ENCODE assay signal across 26 cellular contexts in genomic region chr11:94997437-94997836, GRCh38. TPM values are rescaled to one million over a fixed set of nuclear protein-coding genes. Genes with fewer than 3 reads are reported as not detected.
DNase-seq lines count a peak whose midpoint lies in the region; ATAC-seq, FAIRE-seq and TF ChIP-seq lines count a peak whose summit lies in the region.
"Had no signal": no experiment of that assay in that cellular context is flagged by ENCODE, and none has a peak within 500 bp of the region (broad histone marks: within the 10 kb centered on the region; RNA-seq: fewer than 3 reads in every experiment).

No MANE protein-coding gene starts in this region.

- H3K9ac ChIP-seq in K562 (ENCODE audit: insufficient read depth in 1 of 2, low read depth in 2 of 2, low read length in 2 of 2), result no peak overlapping the region

- TF ChIP-seq CTCF in LNCAP (IDR thresholded peaks at IDR 0.05) (peak; percentile 25; the same call in 1 of the 2 replicates), K562 (IDR thresholded peaks at IDR 0.05 in 2 of 3, conservative IDR thresholded peaks at IDR 0.05 in 1 of 3; ENCODE audit: insufficient read depth in 2 of 3, low read depth in 1 of 3, low read length in 3 of 3) (peak in 2 of 3 experiments; percentile 6 to 31; a peak in 1 of 6 replicates), osteoblast (IDR thresholded peaks at IDR 0.05; ENCODE audit: extremely low read depth, low read depth, low read length) (no peak), ascending aorta (IDR thresholded peaks at IDR 0.05) (no peak)

- POLR2A ChIA-PET in K562 (lab: Yijun Ruan, JAX), result no interaction called here

- H4K20me1 ChIP-seq in K562 (replicated peaks; ENCODE audit: control insufficient read depth, insufficient read depth, low read length), result no peaks in the 10 kb centered on the region
- H4K20me1 ChIP-seq in osteoblast (ENCODE audit: insufficient read depth, low read length), result no peaks in the 10 kb centered on the region

- TF ChIP-seq EP300 in K562 (IDR thresholded peaks at IDR 0.05; ENCODE audit: low read length), result no peak

- intact Hi-C loops in K562 (cut with micrococcal nuclease), result no loop called here
- intact Hi-C loops in ascending aorta (cut with DNase I), result no loop called here

- H3K4me1 ChIP-seq in K562 (replicated peaks in 1 of 2; ENCODE audit: control insufficient read depth in 2 of 2, insufficient read depth in 2 of 2, low read length in 2 of 2), result peaks cover 0 to 5% of the 10 kb centered on the region in 2 experiments; a peak in 2 of 5 replicates
- H3K4me1 ChIP-seq in osteoblast (ENCODE audit: insufficient read depth, low read length), result no peaks in the 10 kb centered on the region
- no peaks in the 10 kb centered on the region for H3K4me1 ChIP-seq in ascending aorta
- H3K4me1 ChIP-seq: gastrocnemius medialis, Peyer's patch, psoas muscle, spleen, tibial artery had no signal

- FAIRE-seq in K562 (lab: Jason Lieb, UNC), result no peak

- CTCF ChIA-PET in K562 (lab: Yijun Ruan, JAX; ENCODE audit: low intra/inter-chr PET ratio), result no interaction called here

- H3K27ac ChIP-seq in K562 (ENCODE audit: extremely low read depth, low read depth, low read length) (no peak overlapping the region), osteoblast (ENCODE audit: low read depth, low read length) (no peak overlapping the region), ascending aorta (no peak overlapping the region)
- H3K27ac ChIP-seq: gastrocnemius medialis, Peyer's patch, psoas muscle, spleen, tibial artery had no signal

- no peaks in the 10 kb centered on the region; a peak in 1 of 5 replicates for H3K27me3 ChIP-seq in K562 (ENCODE audit: control insufficient read depth in 2 of 2, insufficient read depth in 2 of 2, low read length in 2 of 2)
- no peaks in the 10 kb centered on the region for H3K27me3 ChIP-seq in osteoblast (ENCODE audit: insufficient read depth, low read length)
- H3K27me3 ChIP-seq in ascending aorta, result no peaks in the 10 kb centered on the region
- H3K27me3 ChIP-seq: gastrocnemius medialis, Peyer's patch, spleen, tibial artery had no signal

- H3K9me3 ChIP-seq in K562 (replicated peaks; ENCODE audit: control insufficient read depth, insufficient read depth, low read depth, low read length) (no peaks in the 10 kb centered on the region), osteoblast (ENCODE audit: low read depth, low read length) (no peaks in the 10 kb centered on the region), ascending aorta (no peaks in the 10 kb centered on the region)
- H3K9me3 ChIP-seq: gastrocnemius medialis, Peyer's patch, psoas muscle, spleen, tibial artery had no signal

- peak; percentile 81 for ATAC-seq in K562
- no peak for ATAC-seq in HG03439 (IDR thresholded peaks at IDR 0.05; ENCODE audit: unreplicated experiment)
- ATAC-seq: gastrocnemius medialis; natural killer cell; psoas muscle; stimulated activated memory B cell treated with anti-CD40 and anti-IgM and Interleukin-4, amounts not matched to agents 10 μg/mL and 1 μg/mL and 100 μg/mL, for 72 hours had no signal

- H3K9me1 ChIP-seq in K562 (ENCODE audit: control insufficient read depth, insufficient read depth, low read length), result no peaks in the 10 kb centered on the region

- no peaks in the 10 kb centered on the region for H3K79me2 ChIP-seq in K562 (ENCODE audit: control insufficient read depth, insufficient read depth, low read length)
- H3K79me2 ChIP-seq in osteoblast (ENCODE audit: insufficient read depth, low read length), result no peaks in the 10 kb centered on the region

- H2AFZ ChIP-seq in K562 (ENCODE audit: low read depth, low read length), result no peak overlapping the region
- H2AFZ ChIP-seq in osteoblast (ENCODE audit: low read length), result no peak overlapping the region

- DNase-seq in DMS53 (lab: John Stamatoyannopoulos, UW) (peak; percentile 44), DMS53 treated with DMSO at 0.1 percent for 48 hours (lab: John Stamatoyannopoulos, UW; ENCODE audit: unreplicated experiment) (no peak), K562 (ENCODE audit: extremely low read depth in 1 of 4, low spot score in 3 of 4) (peak; percentile 13 to 43 (median 32)), osteoblast (ENCODE audit: insufficient read length, low spot score, missing footprints) (peak; percentile 38), activated T-cell treated with anti-CD3 and anti-CD28 coated beads for 4 hours (no peak), ascending aorta (ENCODE audit: low spot score in 2 of 2) (no peak)
- DNase-seq: activated CD4-positive, alpha-beta T cell treated with anti-CD3 and anti-CD28 coated beads, Interleukin-2, amount 50 U/mL, for 48 hours; activated naive CD8-positive, alpha-beta T cell treated with anti-CD3 and anti-CD28 coated beads for 36 hours; caudate nucleus; CD4-positive, CD25-positive, alpha-beta regulatory T cell; gastrocnemius medialis; immature natural killer cell; mammary epithelial cell; natural killer cell; NCI-H1417 treated with DMSO at 0.1 percent for 48 hours; NCI-H446; Peyer's patch; psoas muscle; spleen; SW 1271; tibial artery had no signal

- no peak overlapping the region for H3K4me3 ChIP-seq in K562
- no peak overlapping the region for H3K4me3 ChIP-seq in osteoblast (ENCODE audit: insufficient read depth, low read length)
- no peak overlapping the region for H3K4me3 ChIP-seq in ascending aorta
- H3K4me3 ChIP-seq: gastrocnemius medialis, Peyer's patch, psoas muscle, spleen, tibial artery had no signal

- BruUV-seq in K562 (replicated peaks; lab: Mats Ljungman, UMichigan), result no TSS peak

- TF ChIP-seq POLR2A in K562 (conservative IDR thresholded peaks at IDR 0.05), result no peak

- in situ Hi-C loops in K562 (cut with MboI), result no loop called here

- WGBS in K562 (ENCODE audit: insufficient coverage, low coverage, missing lambda C conversion rate), result 7% methylated on average over 6 of the region's 6 CpGs

- H3K4me2 ChIP-seq in K562 (ENCODE audit: insufficient read depth, low read length) (no peak overlapping the region), osteoblast (ENCODE audit: insufficient read depth, low read length) (no peak overlapping the region)

- TF ChIP-seq RAD21 in K562 (CRISPR knock-in tag; conservative IDR thresholded peaks at IDR 0.05 in 1 of 2, IDR thresholded peaks at IDR 0.05 in 1 of 2), result no peak

- no peaks in the 10 kb centered on the region for H3K36me3 ChIP-seq in K562 (ENCODE audit: control insufficient read depth, insufficient read depth, low read length)
- H3K36me3 ChIP-seq in osteoblast (ENCODE audit: insufficient read depth, low read length), result no peaks in the 10 kb centered on the region
- H3K36me3 ChIP-seq in ascending aorta, result peaks cover 0 to 3% of the 10 kb centered on the region in 2 donors
- H3K36me3 ChIP-seq: gastrocnemius medialis, Peyer's patch had no signal

RNA-seq across cellular contexts. Expression of gene KDM4D, which starts 23.9 kb away (rescaled TPM):
- 1.0 and 1.2 TPM in 2 replicates for total RNA-seq in K562 (2011; cell fraction: chromatin; rRNA removed; ENCODE audit: low replicate concordance)
- 0.50 and 0.79 TPM in 2 replicates for total RNA-seq in K562 (2011; cell fraction: nucleolus; rRNA removed)
- 0.53 and 0.59 TPM in 2 replicates for total RNA-seq in K562 (2011; cell fraction: nucleoplasm; rRNA removed)
- total RNA-seq in K562 (2014; rRNA removed), result 0.50 and 0.65 TPM in 2 replicates
- 0.40 and 0.73 TPM in 2 replicates for total RNA-seq in K562 (2014; rRNA removed; fragmentation: Illumina TruSeq; extraction: Trizol)
- total RNA-seq in K562 (2015; rRNA removed; fragmentation: Illumina TruSeq; extraction: Trizol), result 0.49 and 0.54 TPM in 2 replicates
- total RNA-seq in K562 (2021), result 0.74 and 1.1 TPM in 2 replicates
- polyA plus RNA-seq in K562 (2011; rRNA removed), result 0.59 and 0.81 TPM in 2 replicates
- polyA plus RNA-seq in K562 (2011; cell fraction: cytosol; rRNA removed), result 1.0 and 1.1 TPM in 2 replicates
- 0.60 and 0.63 TPM in 2 replicates for polyA plus RNA-seq in K562 (2011; cell fraction: nucleus; rRNA removed)
- 0.64 and 1.1 TPM in 2 replicates for polyA plus RNA-seq in K562 (2012)
- polyA plus RNA-seq in K562 (2014; fragmentation: Illumina TruSeq; extraction: Trizol), result 0.70 and 0.94 TPM in 2 replicates
- under 1 TPM; 0.34 to 0.39 TPM for polyA plus RNA-seq in K562 (2014; fragmentation: Nextera tagmentation; extraction: Ambion mirVana)
- 0.48 and 0.59 TPM in 2 replicates for polyA plus RNA-seq in K562 (2014; rRNA removed)
- polyA minus RNA-seq in K562 (2011; rRNA and poly(A)+ RNA removed), result 1.3 and 1.5 TPM in 2 replicates
- polyA minus RNA-seq in K562 (2011; cell fraction: cytosol; rRNA and poly(A)+ RNA removed), result 0.86 and 1.8 TPM in 2 replicates
- polyA minus RNA-seq in K562 (2011; cell fraction: nucleus; rRNA and poly(A)+ RNA removed), result 0.94 and 1.3 TPM in 2 replicates
- total RNA-seq in osteoblast, result 0.72 and 0.88 TPM in 2 replicates
- not detected for total RNA-seq in ascending aorta

RNA-seq across cellular contexts. Expression of gene CWC15, which starts 24.1 kb away (rescaled TPM):
- 30.9 and 73.8 TPM in 2 replicates for total RNA-seq in K562 (2011; cell fraction: chromatin; rRNA removed; ENCODE audit: low replicate concordance)
- total RNA-seq in K562 (2011; cell fraction: nucleolus; rRNA removed), result 19.8 and 23.0 TPM in 2 replicates
- total RNA-seq in K562 (2011; cell fraction: nucleoplasm; rRNA removed), result 38.5 and 46.6 TPM in 2 replicates
- total RNA-seq in K562 (2014; rRNA removed) (47.3 and 61.6 TPM in 2 replicates), K562 (2014; rRNA removed; fragmentation: Illumina TruSeq; extraction: Trizol) (89.2 and 101 TPM in 2 replicates), K562 (2015; rRNA removed; fragmentation: Illumina TruSeq; extraction: Trizol) (93.9 and 95.8 TPM in 2 replicates), K562 (2021) (61.6 and 76.0 TPM in 2 replicates), osteoblast (31.8 and 32.9 TPM in 2 replicates), ascending aorta (16.2 TPM)
- polyA plus RNA-seq in K562 (2011; rRNA removed) (64.6 and 74.8 TPM in 2 replicates), K562 (2014; fragmentation: Illumina TruSeq; extraction: Trizol) (80.4 and 96.8 TPM in 2 replicates), K562 (2014; fragmentation: Nextera tagmentation; extraction: Ambion mirVana) (100 to 1,000 TPM; 128 to 168 TPM), K562 (2014; rRNA removed) (63.2 and 65.9 TPM in 2 replicates)
- polyA plus RNA-seq in K562 (2011; cell fraction: cytosol; rRNA removed), result 7.5 and 17.8 TPM in 2 replicates
- polyA plus RNA-seq in K562 (2011; cell fraction: nucleus; rRNA removed), result 39.0 and 71.6 TPM in 2 replicates
- 60.8 and 68.8 TPM in 2 replicates for polyA plus RNA-seq in K562 (2012)
- 44.0 and 51.2 TPM in 2 replicates for polyA minus RNA-seq in K562 (2011; rRNA and poly(A)+ RNA removed)
- polyA minus RNA-seq in K562 (2011; cell fraction: cytosol; rRNA and poly(A)+ RNA removed), result 13.2 and 21.4 TPM in 2 replicates
- 31.8 and 70.3 TPM in 2 replicates for polyA minus RNA-seq in K562 (2011; cell fraction: nucleus; rRNA and poly(A)+ RNA removed)

RNA-seq across cellular contexts. Expression of gene KDM4E, which starts 27.6 kb away (rescaled TPM):
- total RNA-seq in K562 (2011; cell fraction: chromatin; rRNA removed; ENCODE audit: low replicate concordance), result not detected in 2 replicates
- total RNA-seq in K562 (2011; cell fraction: nucleolus; rRNA removed), result not detected in 2 replicates
- not detected in 2 replicates for total RNA-seq in K562 (2011; cell fraction: nucleoplasm; rRNA removed)
- not detected in 2 replicates for total RNA-seq in K562 (2014; rRNA removed)
- total RNA-seq in K562 (2014; rRNA removed; fragmentation: Illumina TruSeq; extraction: Trizol), result not detected in 2 replicates
- total RNA-seq in K562 (2015; rRNA removed; fragmentation: Illumina TruSeq; extraction: Trizol), result not detected in 2 replicates
- total RNA-seq in K562 (2021), result not detected in 2 replicates
- not detected in 2 replicates for polyA plus RNA-seq in K562 (2011; rRNA removed)
- not detected in 2 replicates for polyA plus RNA-seq in K562 (2011; cell fraction: cytosol; rRNA removed)
- polyA plus RNA-seq in K562 (2011; cell fraction: nucleus; rRNA removed), result not detected in 2 replicates
- not detected in 2 replicates for polyA plus RNA-seq in K562 (2012)
- not detected in 2 replicates for polyA plus RNA-seq in K562 (2014; fragmentation: Illumina TruSeq; extraction: Trizol)
- polyA plus RNA-seq in K562 (2014; fragmentation: Nextera tagmentation; extraction: Ambion mirVana), result under 1 TPM in 1 of 2 experiments, not detected in 1; 0.04 TPM
- polyA plus RNA-seq in K562 (2014; rRNA removed), result not detected in 2 replicates
- not detected in 2 replicates for polyA minus RNA-seq in K562 (2011; rRNA and poly(A)+ RNA removed)
- polyA minus RNA-seq in K562 (2011; cell fraction: cytosol; rRNA and poly(A)+ RNA removed), result not detected in 2 replicates
- polyA minus RNA-seq in K562 (2011; cell fraction: nucleus; rRNA and poly(A)+ RNA removed), result not detected in 2 replicates
- not detected in 2 replicates for total RNA-seq in osteoblast
- total RNA-seq in ascending aorta, result not detected
- total RNA-seq: A172; activated naive CD8-positive, alpha-beta T cell treated with anti-CD3 and anti-CD28 coated beads for 36 hours; CD4-positive, CD25-positive, alpha-beta regulatory T cell; Daoy; gastrocnemius medialis; mammary epithelial cell; natural killer cell; Peyer's patch; psoas muscle; spleen had no signal
- polyA plus RNA-seq: CD4-positive, CD25-positive, alpha-beta regulatory T cell; immature natural killer cell; mammary epithelial cell; psoas muscle; spleen had no signal

RNA-seq across cellular contexts. Expression of gene KDM4F, which starts 51.8 kb away (rescaled TPM):
- total RNA-seq in K562 (2011; cell fraction: chromatin; rRNA removed; ENCODE audit: low replicate concordance), result not detected in 2 replicates
- not detected in 2 replicates for total RNA-seq in K562 (2011; cell fraction: nucleolus; rRNA removed)
- not detected in 2 replicates for total RNA-seq in K562 (2011; cell fraction: nucleoplasm; rRNA removed)
- total RNA-seq in K562 (2014; rRNA removed) (not detected in 2 replicates), K562 (2014; rRNA removed; fragmentation: Illumina TruSeq; extraction: Trizol) (not detected in 2 replicates), K562 (2015; rRNA removed; fragmentation: Illumina TruSeq; extraction: Trizol) (not detected in 2 replicates), K562 (2021) (not detected in 2 replicates), osteoblast (under 0.01 TPM in 1 of 2 replicates, not detected in the other), ascending aorta (not detected)
- polyA plus RNA-seq in K562 (2011; rRNA removed) (not detected in 2 replicates), K562 (2014; fragmentation: Illumina TruSeq; extraction: Trizol) (not detected in 2 replicates), K562 (2014; fragmentation: Nextera tagmentation; extraction: Ambion mirVana) (not detected), K562 (2014; rRNA removed) (not detected in 2 replicates)
- polyA plus RNA-seq in K562 (2011; cell fraction: cytosol; rRNA removed), result not detected in 2 replicates
- polyA plus RNA-seq in K562 (2011; cell fraction: nucleus; rRNA removed), result not detected in 2 replicates
- polyA plus RNA-seq in K562 (2012), result not detected in 2 replicates
- not detected in 2 replicates for polyA minus RNA-seq in K562 (2011; rRNA and poly(A)+ RNA removed)
- polyA minus RNA-seq in K562 (2011; cell fraction: cytosol; rRNA and poly(A)+ RNA removed), result not detected in 2 replicates
- polyA minus RNA-seq in K562 (2011; cell fraction: nucleus; rRNA and poly(A)+ RNA removed), result not detected in 2 replicates
- total RNA-seq: A172; activated naive CD8-positive, alpha-beta T cell treated with anti-CD3 and anti-CD28 coated beads for 36 hours; CD4-positive, CD25-positive, alpha-beta regulatory T cell; Daoy; gastrocnemius medialis; mammary epithelial cell; natural killer cell; Peyer's patch; psoas muscle; spleen had no signal
- polyA plus RNA-seq: CD4-positive, CD25-positive, alpha-beta regulatory T cell; immature natural killer cell; mammary epithelial cell; psoas muscle; spleen had no signal

Comparison
In these comparisons a context has a peak if more than half of its experiments do, and no peak if none do; other contexts are left out.
1. DNase-seq: peak in DMS53 (single experiment), K562 (4 of 4) and osteoblast (single experiment); none in DMS53 treated with DMSO at 0.1 percent for 48 hours (single experiment), activated T-cell treated with anti-CD3 and anti-CD28 coated beads for 4 hours (single experiment) and ascending aorta (0 of 2).
2. CTCF ChIP-seq: peak in LNCAP (single experiment) and K562 (2 of 3); none in osteoblast (single experiment) and ascending aorta (0 of 3).